ENCODE assay signal across 8 cellular contexts in genomic region chr17:57463103-57463885, GRCh38.
DNase-seq lines count a peak whose midpoint lies in the region; ATAC-seq and TF ChIP-seq lines count a peak whose summit lies in the region.

No MANE protein-coding gene starts in this region.

- peak; percentile 50 for TF ChIP-seq POLR2A in GM18951 (IDR thresholded peaks at IDR 0.05; ENCODE audit: extremely low read depth, insufficient read depth, insufficient read length)

- H3K9me3 Mint-ChIP-seq in activated B cell treated with CpG ODN at 0.5 μM for 24 hours (no peaks in the 10 kb centered on the region), glutamatergic neuron (ENCODE audit: unreplicated experiment) (peaks cover 11% of the 10 kb centered on the region)

- POLR2A ChIA-PET in activated B cell treated with CpG ODN at 0.5 μM for 24 hours (lab: Charles Lee), result interaction anchor here (0.5 to 3.5 kb wide), 3 partner anchors 10 to 88 kb away, joined by 3 to 32 read pairs (median 4); no protein-coding TSS in a partner anchor

- H3K27me3 Mint-ChIP-seq in activated B cell treated with CpG ODN at 0.5 μM for 24 hours, result no peaks in the 10 kb centered on the region
- peaks cover 14% of the 10 kb centered on the region for H3K27me3 Mint-ChIP-seq in glutamatergic neuron (ENCODE audit: unreplicated experiment)

- CTCF ChIA-PET in activated B cell treated with CpG ODN at 0.5 μM for 24 hours (lab: Charles Lee), result no interaction called here

- H3K4me3 Mint-ChIP-seq in activated B cell treated with CpG ODN at 0.5 μM for 24 hours, result peak overlapping the region; percentile 65
- H3K4me3 Mint-ChIP-seq in glutamatergic neuron (ENCODE audit: unreplicated experiment), result no peak overlapping the region

- ATAC-seq in HG02884 (IDR thresholded peaks at IDR 0.05; ENCODE audit: unreplicated experiment) (peak; percentile 85), activated B cell treated with CpG ODN at 0.5 μM for 24 hours (ENCODE audit: low read depth) (peak; percentile 94)
- ATAC-seq in stimulated activated naive CD8-positive, alpha-beta T cell treated with anti-CD3 and anti-CD28 coated beads, Interleukin-15, Interleukin-2, amounts not matched to agents 100 U/mL and 50 U/mL, for 24 hours, result peak; percentile 94

- DNase-seq in activated B cell treated with CpG ODN at 0.5 μM for 24 hours (peak; percentile 52), fibroblast of peridontal ligament (ENCODE audit: extremely low read depth) (peak; percentile 32), NCI-H1694 (lab: John Stamatoyannopoulos, UW) (no peak), glutamatergic neuron (no peak), HUDEP-2 (lab: John Stamatoyannopoulos, UW; ENCODE audit: unreplicated experiment in 76 of 76) (no peak)
- peak; percentile 88 for DNase-seq in stimulated activated naive CD8-positive, alpha-beta T cell treated with anti-CD3 and anti-CD28 coated beads, Interleukin-15, Interleukin-2, amounts not matched to agents 100 U/mL and 50 U/mL, for 24 hours

- H3K36me3 Mint-ChIP-seq in activated B cell treated with CpG ODN at 0.5 μM for 24 hours (ENCODE audit: low read depth), result no peaks in the 10 kb centered on the region
- H3K36me3 Mint-ChIP-seq in glutamatergic neuron (ENCODE audit: unreplicated experiment), result no peaks in the 10 kb centered on the region

- TF ChIP-seq CTCF in activated B cell treated with CpG ODN at 0.5 μM for 24 hours (IDR thresholded peaks at IDR 0.05) (no peak), glutamatergic neuron (IDR thresholded peaks at IDR 0.05; ENCODE audit: partially characterized antibody, unreplicated experiment) (no peak)

- in situ Hi-C loops in GM18951 (cut with MboI; ENCODE audit: low sequenced_read_pairs, unreplicated experiment), result no loop called here

- intact Hi-C loops in activated B cell treated with CpG ODN at 0.5 μM for 24 hours (cut with micrococcal nuclease), result loop anchor here (1.0 to 5.0 kb wide), 7 partner anchors 20 to 279 kb away; partner anchors contain the start of gene MSI2

- H3K4me1 Mint-ChIP-seq in activated B cell treated with CpG ODN at 0.5 μM for 24 hours, result peaks cover 89% of the 10 kb centered on the region
- peaks cover 34% of the 10 kb centered on the region for H3K4me1 Mint-ChIP-seq in glutamatergic neuron (ENCODE audit: low read depth, unreplicated experiment)

- H3K27ac Mint-ChIP-seq in activated B cell treated with CpG ODN at 0.5 μM for 24 hours, result peak overlapping the region; percentile 79
- no peak overlapping the region for H3K27ac Mint-ChIP-seq in glutamatergic neuron (ENCODE audit: unreplicated experiment)

Comparison
In these comparisons a context has a peak if more than half of its experiments do, and no peak if none do; other contexts are left out.
1. DNase-seq: peak in activated B cell treated with CpG ODN at 0.5 μM for 24 hours (single experiment), fibroblast of peridontal ligament (single experiment) and stimulated activated naive CD8-positive, alpha-beta T cell treated with anti-CD3 and anti-CD28 coated beads, Interleukin-15, Interleukin-2, amounts not matched to agents 100 U/mL and 50 U/mL, for 24 hours (single experiment); none in NCI-H1694 (single experiment), glutamatergic neuron (single experiment) and HUDEP-2 (0 of 76).
2. Peak in every context shown above with its lines, with median percentiles within 50 percentile points of each other: ATAC-seq.